In the genomic region with DNA sequence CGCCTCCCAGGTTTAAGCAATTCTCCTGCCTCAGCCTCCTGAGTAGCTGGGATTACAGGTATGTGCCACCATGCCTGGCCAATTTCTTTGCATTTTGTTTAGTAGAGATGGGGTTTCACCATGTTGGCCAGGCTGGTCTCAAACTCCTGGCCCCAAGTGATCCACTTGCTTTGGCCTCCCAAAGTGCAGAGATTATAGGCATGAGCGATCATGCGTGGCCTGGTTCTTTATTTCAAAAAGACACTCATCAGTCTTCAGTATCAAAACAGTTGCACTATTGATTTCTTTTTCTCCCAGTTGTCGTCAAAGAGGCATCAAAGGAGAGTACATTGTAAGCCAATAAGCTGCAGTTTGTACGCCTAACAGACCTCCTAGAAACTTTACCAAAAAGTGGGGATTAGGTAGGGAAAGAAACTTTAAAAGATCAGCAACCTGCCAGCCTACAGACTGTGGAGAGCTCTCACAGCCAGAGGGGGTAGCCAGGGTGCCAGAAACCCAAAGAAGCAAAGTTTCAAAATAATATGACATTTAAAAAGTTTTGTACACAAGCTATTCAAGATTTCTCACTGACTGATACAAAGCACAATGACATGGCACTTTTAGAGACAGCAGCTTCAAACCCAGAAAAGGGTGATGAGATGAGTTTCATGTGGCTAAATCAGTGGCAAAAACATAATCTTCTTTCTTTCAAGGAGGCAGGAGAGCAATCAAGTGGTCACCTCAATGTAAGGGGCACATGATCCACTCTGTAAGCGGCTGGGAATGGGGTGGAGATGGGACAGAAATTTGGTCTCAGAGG, we compare ENCODE assay signal across 1 cellular context.
TF ChIP-seq lines count a peak whose summit lies in the region.

No MANE protein-coding gene starts in this region.

TF ChIP-seq in HepG2, 621 proteins besides CTCF, POLR2A, EP300 and RAD21 (continued from another document):
- TF ChIP-seq, protein P1, sequence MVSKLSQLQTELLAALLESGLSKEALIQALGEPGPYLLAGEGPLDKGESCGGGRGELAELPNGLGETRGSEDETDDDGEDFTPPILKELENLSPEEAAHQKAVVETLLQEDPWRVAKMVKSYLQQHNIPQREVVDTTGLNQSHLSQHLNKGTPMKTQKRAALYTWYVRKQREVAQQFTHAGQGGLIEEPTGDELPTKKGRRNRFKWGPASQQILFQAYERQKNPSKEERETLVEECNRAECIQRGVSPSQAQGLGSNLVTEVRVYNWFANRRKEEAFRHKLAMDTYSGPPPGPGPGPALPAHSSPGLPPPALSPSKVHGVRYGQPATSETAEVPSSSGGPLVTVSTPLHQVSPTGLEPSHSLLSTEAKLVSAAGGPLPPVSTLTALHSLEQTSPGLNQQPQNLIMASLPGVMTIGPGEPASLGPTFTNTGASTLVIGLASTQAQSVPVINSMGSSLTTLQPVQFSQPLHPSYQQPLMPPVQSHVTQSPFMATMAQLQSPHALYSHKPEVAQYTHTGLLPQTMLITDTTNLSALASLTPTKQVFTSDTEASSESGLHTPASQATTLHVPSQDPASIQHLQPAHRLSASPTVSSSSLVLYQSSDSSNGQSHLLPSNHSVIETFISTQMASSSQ (IDR thresholded peaks at IDR 0.05; ENCODE audit: low read depth) = no peak
- TF ChIP-seq, protein P1 (CRISPR knock-in tag; IDR thresholded peaks at IDR 0.05; ENCODE audit: borderline replicate concordance) = no peak
- peak; percentile 33; the same call in 1 of the 2 replicates for TF ChIP-seq RBAK (CRISPR knock-in tag; IDR thresholded peaks at IDR 0.05)
- no peak for TF ChIP-seq GLI4 (CRISPR knock-in tag; IDR thresholded peaks at IDR 0.05; ENCODE audit: borderline replicate concordance)
- TF ChIP-seq NFE2 (CRISPR knock-in tag; IDR thresholded peaks at IDR 0.05) = peak; percentile 80
- 0 out of 2 replicates have a peak, but pooled peaks have one; percentile 32 for TF ChIP-seq ZNF75D (CRISPR knock-in tag; IDR thresholded peaks at IDR 0.05; ENCODE audit: borderline replicate concordance)
- 0 out of 2 replicates have a peak, but pooled peaks have one; percentile 31 for TF ChIP-seq ZSCAN30 (CRISPR knock-in tag; IDR thresholded peaks at IDR 0.05)
- TF ChIP-seq ZNF772 (CRISPR knock-in tag; IDR thresholded peaks at IDR 0.05) = no peak
- peak; percentile 92 for TF ChIP-seq NFE2L2 (IDR thresholded peaks at IDR 0.05; ENCODE audit: low read length)
- no peak for TF ChIP-seq ZBTB42 (CRISPR knock-in tag; IDR thresholded peaks at IDR 0.05)
- no peak for TF ChIP-seq PHF8 (CRISPR knock-in tag; IDR thresholded peaks at IDR 0.05)
- TF ChIP-seq MAFK (conservative IDR thresholded peaks at IDR 0.05 in 1 of 2, IDR thresholded peaks at IDR 0.05 in 1 of 2; ENCODE audit: low read length in 2 of 2) = peak in 1 of 2 experiments; percentile 27; a peak in 2 of 4 replicates
